1 cellular context compared by ENCODE assay signal in the genomic region with DNA sequence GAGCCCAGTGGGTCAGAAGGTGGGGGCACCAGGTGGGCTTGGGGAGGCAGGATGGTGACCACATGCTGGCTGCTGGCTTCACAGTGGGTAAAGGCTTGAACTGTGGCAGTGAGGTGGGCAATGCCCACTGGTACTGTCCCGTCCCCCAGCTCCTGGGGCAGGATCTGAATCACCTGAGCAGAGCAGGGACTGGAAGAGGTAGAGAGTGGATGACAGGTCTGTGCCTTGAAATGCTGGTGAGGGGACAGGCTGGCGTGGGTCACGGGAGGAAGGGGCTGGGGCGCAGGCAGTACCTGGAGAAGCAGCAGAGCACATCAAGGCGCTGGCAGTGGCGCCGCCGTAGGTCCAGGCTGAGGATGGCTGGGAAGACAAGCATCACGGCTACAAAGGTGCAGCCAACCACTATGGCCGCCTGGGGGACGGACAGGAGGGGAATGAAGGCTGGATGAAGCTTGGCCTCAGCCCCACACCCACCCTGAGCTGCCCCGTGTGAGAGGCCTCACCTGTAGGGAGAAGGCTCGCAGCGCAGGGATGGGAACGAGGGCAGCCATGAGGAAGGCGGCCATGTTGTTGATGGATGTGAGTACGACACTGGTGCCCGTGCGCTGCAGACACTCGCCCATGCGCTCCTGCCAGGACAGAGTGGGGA.
TF ChIP-seq lines count a peak whose summit lies in the region.

No MANE protein-coding gene starts in this region.

TF ChIP-seq in WTC11, 78 proteins besides CTCF, POLR2A, EP300 and RAD21 (continued from another document):
- TF ChIP-seq, protein P1, sequence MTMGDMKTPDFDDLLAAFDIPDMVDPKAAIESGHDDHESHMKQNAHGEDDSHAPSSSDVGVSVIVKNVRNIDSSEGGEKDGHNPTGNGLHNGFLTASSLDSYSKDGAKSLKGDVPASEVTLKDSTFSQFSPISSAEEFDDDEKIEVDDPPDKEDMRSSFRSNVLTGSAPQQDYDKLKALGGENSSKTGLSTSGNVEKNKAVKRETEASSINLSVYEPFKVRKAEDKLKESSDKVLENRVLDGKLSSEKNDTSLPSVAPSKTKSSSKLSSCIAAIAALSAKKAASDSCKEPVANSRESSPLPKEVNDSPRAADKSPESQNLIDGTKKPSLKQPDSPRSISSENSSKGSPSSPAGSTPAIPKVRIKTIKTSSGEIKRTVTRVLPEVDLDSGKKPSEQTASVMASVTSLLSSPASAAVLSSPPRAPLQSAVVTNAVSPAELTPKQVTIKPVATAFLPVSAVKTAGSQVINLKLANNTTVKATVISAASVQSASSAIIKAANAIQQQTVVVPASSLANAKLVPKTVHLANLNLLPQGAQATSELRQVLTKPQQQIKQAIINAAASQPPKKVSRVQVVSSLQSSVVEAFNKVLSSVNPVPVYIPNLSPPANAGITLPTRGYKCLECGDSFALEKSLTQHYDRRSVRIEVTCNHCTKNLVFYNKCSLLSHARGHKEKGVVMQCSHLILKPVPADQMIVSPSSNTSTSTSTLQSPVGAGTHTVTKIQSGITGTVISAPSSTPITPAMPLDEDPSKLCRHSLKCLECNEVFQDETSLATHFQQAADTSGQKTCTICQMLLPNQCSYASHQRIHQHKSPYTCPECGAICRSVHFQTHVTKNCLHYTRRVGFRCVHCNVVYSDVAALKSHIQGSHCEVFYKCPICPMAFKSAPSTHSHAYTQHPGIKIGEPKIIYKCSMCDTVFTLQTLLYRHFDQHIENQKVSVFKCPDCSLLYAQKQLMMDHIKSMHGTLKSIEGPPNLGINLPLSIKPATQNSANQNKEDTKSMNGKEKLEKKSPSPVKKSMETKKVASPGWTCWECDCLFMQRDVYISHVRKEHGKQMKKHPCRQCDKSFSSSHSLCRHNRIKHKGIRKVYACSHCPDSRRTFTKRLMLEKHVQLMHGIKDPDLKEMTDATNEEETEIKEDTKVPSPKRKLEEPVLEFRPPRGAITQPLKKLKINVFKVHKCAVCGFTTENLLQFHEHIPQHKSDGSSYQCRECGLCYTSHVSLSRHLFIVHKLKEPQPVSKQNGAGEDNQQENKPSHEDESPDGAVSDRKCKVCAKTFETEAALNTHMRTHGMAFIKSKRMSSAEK (CRISPR knock-in tag; IDR thresholded peaks at IDR 0.05; ENCODE audit: borderline replicate concordance), result no peak
- TF ChIP-seq GABPB1 (CRISPR knock-in tag; IDR thresholded peaks at IDR 0.05) (no peak), SMAD4 (CRISPR knock-in tag; IDR thresholded peaks at IDR 0.05) (no peak), CBFB (CRISPR knock-in tag; IDR thresholded peaks at IDR 0.05; ENCODE audit: low read depth) (no peak), ATF1 (CRISPR knock-in tag; IDR thresholded peaks at IDR 0.05) (no peak), ZNF232 (CRISPR knock-in tag; IDR thresholded peaks at IDR 0.05) (no peak), GRHL2 (CRISPR knock-in tag; IDR thresholded peaks at IDR 0.05; ENCODE audit: insufficient replicate concordance, severe bottlenecking) (no peak), ZNF671 (CRISPR knock-in tag; IDR thresholded peaks at IDR 0.05) (no peak), ETV6 (CRISPR knock-in tag; IDR thresholded peaks at IDR 0.05) (no peak)
- TF ChIP-seq, protein P2, sequence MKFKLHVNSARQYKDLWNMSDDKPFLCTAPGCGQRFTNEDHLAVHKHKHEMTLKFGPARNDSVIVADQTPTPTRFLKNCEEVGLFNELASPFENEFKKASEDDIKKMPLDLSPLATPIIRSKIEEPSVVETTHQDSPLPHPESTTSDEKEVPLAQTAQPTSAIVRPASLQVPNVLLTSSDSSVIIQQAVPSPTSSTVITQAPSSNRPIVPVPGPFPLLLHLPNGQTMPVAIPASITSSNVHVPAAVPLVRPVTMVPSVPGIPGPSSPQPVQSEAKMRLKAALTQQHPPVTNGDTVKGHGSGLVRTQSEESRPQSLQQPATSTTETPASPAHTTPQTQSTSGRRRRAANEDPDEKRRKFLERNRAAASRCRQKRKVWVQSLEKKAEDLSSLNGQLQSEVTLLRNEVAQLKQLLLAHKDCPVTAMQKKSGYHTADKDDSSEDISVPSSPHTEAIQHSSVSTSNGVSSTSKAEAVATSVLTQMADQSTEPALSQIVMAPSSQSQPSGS (CRISPR knock-in tag; IDR thresholded peaks at IDR 0.05; ENCODE audit: borderline replicate concordance, low read depth), result no peak
- TF ChIP-seq, protein P3, sequence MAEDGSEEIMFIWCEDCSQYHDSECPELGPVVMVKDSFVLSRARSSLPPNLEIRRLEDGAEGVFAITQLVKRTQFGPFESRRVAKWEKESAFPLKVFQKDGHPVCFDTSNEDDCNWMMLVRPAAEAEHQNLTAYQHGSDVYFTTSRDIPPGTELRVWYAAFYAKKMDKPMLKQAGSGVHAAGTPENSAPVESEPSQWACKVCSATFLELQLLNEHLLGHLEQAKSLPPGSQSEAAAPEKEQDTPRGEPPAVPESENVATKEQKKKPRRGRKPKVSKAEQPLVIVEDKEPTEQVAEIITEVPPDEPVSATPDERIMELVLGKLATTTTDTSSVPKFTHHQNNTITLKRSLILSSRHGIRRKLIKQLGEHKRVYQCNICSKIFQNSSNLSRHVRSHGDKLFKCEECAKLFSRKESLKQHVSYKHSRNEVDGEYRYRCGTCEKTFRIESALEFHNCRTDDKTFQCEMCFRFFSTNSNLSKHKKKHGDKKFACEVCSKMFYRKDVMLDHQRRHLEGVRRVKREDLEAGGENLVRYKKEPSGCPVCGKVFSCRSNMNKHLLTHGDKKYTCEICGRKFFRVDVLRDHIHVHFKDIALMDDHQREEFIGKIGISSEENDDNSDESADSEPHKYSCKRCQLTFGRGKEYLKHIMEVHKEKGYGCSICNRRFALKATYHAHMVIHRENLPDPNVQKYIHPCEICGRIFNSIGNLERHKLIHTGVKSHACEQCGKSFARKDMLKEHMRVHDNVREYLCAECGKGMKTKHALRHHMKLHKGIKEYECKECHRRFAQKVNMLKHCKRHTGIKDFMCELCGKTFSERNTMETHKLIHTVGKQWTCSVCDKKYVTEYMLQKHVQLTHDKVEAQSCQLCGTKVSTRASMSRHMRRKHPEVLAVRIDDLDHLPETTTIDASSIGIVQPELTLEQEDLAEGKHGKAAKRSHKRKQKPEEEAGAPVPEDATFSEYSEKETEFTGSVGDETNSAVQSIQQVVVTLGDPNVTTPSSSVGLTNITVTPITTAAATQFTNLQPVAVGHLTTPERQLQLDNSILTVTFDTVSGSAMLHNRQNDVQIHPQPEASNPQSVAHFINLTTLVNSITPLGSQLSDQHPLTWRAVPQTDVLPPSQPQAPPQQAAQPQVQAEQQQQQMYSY (CRISPR knock-in tag; IDR thresholded peaks at IDR 0.05), result no peak
- TF ChIP-seq, protein P4, sequence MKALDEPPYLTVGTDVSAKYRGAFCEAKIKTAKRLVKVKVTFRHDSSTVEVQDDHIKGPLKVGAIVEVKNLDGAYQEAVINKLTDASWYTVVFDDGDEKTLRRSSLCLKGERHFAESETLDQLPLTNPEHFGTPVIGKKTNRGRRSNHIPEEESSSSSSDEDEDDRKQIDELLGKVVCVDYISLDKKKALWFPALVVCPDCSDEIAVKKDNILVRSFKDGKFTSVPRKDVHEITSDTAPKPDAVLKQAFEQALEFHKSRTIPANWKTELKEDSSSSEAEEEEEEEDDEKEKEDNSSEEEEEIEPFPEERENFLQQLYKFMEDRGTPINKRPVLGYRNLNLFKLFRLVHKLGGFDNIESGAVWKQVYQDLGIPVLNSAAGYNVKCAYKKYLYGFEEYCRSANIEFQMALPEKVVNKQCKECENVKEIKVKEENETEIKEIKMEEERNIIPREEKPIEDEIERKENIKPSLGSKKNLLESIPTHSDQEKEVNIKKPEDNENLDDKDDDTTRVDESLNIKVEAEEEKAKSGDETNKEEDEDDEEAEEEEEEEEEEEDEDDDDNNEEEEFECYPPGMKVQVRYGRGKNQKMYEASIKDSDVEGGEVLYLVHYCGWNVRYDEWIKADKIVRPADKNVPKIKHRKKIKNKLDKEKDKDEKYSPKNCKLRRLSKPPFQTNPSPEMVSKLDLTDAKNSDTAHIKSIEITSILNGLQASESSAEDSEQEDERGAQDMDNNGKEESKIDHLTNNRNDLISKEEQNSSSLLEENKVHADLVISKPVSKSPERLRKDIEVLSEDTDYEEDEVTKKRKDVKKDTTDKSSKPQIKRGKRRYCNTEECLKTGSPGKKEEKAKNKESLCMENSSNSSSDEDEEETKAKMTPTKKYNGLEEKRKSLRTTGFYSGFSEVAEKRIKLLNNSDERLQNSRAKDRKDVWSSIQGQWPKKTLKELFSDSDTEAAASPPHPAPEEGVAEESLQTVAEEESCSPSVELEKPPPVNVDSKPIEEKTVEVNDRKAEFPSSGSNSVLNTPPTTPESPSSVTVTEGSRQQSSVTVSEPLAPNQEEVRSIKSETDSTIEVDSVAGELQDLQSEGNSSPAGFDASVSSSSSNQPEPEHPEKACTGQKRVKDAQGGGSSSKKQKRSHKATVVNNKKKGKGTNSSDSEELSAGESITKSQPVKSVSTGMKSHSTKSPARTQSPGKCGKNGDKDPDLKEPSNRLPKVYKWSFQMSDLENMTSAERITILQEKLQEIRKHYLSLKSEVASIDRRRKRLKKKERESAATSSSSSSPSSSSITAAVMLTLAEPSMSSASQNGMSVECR (CRISPR knock-in tag; IDR thresholded peaks at IDR 0.05; ENCODE audit: borderline replicate concordance), result no peak
- TF ChIP-seq, protein P5, sequence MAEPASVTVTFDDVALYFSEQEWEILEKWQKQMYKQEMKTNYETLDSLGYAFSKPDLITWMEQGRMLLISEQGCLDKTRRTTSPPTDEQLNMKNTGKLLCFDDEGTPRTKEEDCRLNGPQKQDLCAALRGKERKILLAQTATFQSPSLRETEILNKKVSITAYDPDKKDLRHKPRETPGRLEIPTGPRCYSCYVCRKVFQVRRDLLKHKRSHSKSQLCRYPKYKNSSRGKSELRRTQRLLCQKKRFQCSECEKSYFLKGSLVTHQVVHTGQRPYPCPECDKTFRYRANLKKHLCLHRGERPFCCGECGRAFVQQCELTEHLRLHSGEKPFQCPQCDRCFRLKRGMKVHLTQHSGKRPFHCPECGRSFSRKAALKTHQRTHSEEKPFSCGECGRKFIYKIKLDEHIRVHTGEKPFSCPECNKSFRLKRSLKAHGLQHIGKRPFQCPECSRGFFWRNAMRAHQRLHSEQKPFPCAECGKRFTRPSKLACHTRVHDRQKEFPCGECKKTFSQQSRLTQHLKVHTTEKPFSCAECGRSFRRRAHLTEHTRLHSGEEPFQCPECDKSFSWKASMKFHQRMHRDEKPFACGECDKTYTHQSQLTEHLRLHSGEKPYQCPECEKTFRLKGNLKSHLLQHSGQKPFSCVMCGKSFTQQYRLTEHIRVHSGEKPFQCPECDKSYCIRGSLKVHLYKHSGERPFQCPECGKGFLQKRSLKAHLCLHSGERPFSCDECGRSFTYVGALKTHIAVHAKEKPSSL (CRISPR knock-in tag; conservative IDR thresholded peaks at IDR 0.05), result no peak
- TF ChIP-seq, protein P6, sequence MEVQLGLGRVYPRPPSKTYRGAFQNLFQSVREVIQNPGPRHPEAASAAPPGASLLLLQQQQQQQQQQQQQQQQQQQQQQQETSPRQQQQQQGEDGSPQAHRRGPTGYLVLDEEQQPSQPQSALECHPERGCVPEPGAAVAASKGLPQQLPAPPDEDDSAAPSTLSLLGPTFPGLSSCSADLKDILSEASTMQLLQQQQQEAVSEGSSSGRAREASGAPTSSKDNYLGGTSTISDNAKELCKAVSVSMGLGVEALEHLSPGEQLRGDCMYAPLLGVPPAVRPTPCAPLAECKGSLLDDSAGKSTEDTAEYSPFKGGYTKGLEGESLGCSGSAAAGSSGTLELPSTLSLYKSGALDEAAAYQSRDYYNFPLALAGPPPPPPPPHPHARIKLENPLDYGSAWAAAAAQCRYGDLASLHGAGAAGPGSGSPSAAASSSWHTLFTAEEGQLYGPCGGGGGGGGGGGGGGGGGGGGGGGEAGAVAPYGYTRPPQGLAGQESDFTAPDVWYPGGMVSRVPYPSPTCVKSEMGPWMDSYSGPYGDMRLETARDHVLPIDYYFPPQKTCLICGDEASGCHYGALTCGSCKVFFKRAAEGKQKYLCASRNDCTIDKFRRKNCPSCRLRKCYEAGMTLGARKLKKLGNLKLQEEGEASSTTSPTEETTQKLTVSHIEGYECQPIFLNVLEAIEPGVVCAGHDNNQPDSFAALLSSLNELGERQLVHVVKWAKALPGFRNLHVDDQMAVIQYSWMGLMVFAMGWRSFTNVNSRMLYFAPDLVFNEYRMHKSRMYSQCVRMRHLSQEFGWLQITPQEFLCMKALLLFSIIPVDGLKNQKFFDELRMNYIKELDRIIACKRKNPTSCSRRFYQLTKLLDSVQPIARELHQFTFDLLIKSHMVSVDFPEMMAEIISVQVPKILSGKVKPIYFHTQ (CRISPR knock-in tag; IDR thresholded peaks at IDR 0.05), result no peak
